29 cellular contexts compared by ENCODE assay signal in genomic region chr1:198184516-198184915, GRCh38.
"Had no signal": no experiment of that assay in that cellular context is flagged by ENCODE, and none has a peak within 500 bp of the region (broad histone marks: within the 10 kb centered on the region; RNA-seq: fewer than 3 reads in every experiment).

No MANE protein-coding gene starts in this region.

- H3K9me3 ChIP-seq: left lung, lower lobe of right lung, pancreas, prostate gland, sigmoid colon, spleen, suprapubic skin, thoracic aorta, tibial artery, upper lobe of right lung had no signal

- H3K4me1 ChIP-seq: prostate gland had no signal

- H3K4me3 Mint-ChIP-seq: immature natural killer cell; naive thymus-derived CD8-positive, alpha-beta T cell; nephron; neural crest cell; stimulated activated effector memory CD8-positive, alpha-beta T cell treated with anti-CD3 and anti-CD28 coated beads, Interleukin-12 subunit alpha, Interleukin-12 subunit beta, amount 100 ng/mL, for 72 hours; stimulated activated naive CD8-positive, alpha-beta T cell treated with anti-CD3 and anti-CD28 coated beads, Interleukin-15, Interleukin-2, amounts not matched to agents 100 ng/mL and 50 ng/mL, for 24 hours had no signal

- H3K27me3 Mint-ChIP-seq: naive thymus-derived CD8-positive, alpha-beta T cell; stimulated activated naive CD8-positive, alpha-beta T cell treated with anti-CD3 and anti-CD28 coated beads, Interleukin-15, Interleukin-2, amounts not matched to agents 100 ng/mL and 50 ng/mL, for 24 hours had no signal

- H3K27ac ChIP-seq: left lung, lower lobe of right lung, pancreas, prostate gland, sigmoid colon, suprapubic skin, thoracic aorta, tibial artery, upper lobe of right lung had no signal

- H3K4me3 ChIP-seq: left lung, lower lobe of right lung, pancreas, prostate gland, sigmoid colon, spleen, suprapubic skin, thoracic aorta, tibial artery, upper lobe of right lung had no signal

- DNase-seq: hypothalamus; immature natural killer cell; kidney; left colon; left lung; lower lobe of right lung; mammary epithelial cell; mesenchymal stem cell; naive thymus-derived CD8-positive, alpha-beta T cell; nucleus accumbens; pancreas; posterior cingulate gyrus; retina; right cardiac atrium; sigmoid colon; small intestine; spleen; stimulated activated CD4-positive, alpha-beta T cell treated with anti-CD3 and anti-CD28 coated beads, Interleukin-4, amount 100 ng/mL, for 24 hours; stimulated activated naive CD4-positive, alpha-beta T cell; tibial artery; trophoblast cell; upper lobe of right lung had no signal

- H3K27me3 ChIP-seq: left lung, pancreas, sigmoid colon, spleen, suprapubic skin, tibial artery, upper lobe of right lung had no signal

- H3K4me1 Mint-ChIP-seq: neural crest cell had no signal

- H3K36me3 Mint-ChIP-seq: immature natural killer cell; naive thymus-derived CD8-positive, alpha-beta T cell; stimulated activated effector memory CD8-positive, alpha-beta T cell treated with anti-CD3 and anti-CD28 coated beads, Interleukin-12 subunit alpha, Interleukin-12 subunit beta, amount 100 ng/mL, for 72 hours had no signal

- H3K9me3 Mint-ChIP-seq: immature natural killer cell; naive thymus-derived CD8-positive, alpha-beta T cell; nephron; neural crest cell; stimulated activated effector memory CD8-positive, alpha-beta T cell treated with anti-CD3 and anti-CD28 coated beads, Interleukin-12 subunit alpha, Interleukin-12 subunit beta, amount 100 ng/mL, for 72 hours; stimulated activated naive CD8-positive, alpha-beta T cell treated with anti-CD3 and anti-CD28 coated beads, Interleukin-15, Interleukin-2, amounts not matched to agents 100 ng/mL and 50 ng/mL, for 24 hours had no signal

- H3K27ac Mint-ChIP-seq: nephron; stimulated activated effector memory CD8-positive, alpha-beta T cell treated with anti-CD3 and anti-CD28 coated beads, Interleukin-12 subunit alpha, Interleukin-12 subunit beta, amount 100 ng/mL, for 72 hours had no signal

- H3K36me3 ChIP-seq: left lung, lower lobe of right lung, pancreas, prostate gland, sigmoid colon, spleen, suprapubic skin, thoracic aorta, tibial artery, upper lobe of right lung had no signal

- ATAC-seq: left colon; left lung; lower lobe of right lung; naive thymus-derived CD8-positive, alpha-beta T cell; pancreas; right cardiac atrium; stimulated activated effector memory CD8-positive, alpha-beta T cell treated with anti-CD3 and anti-CD28 coated beads, Interleukin-12 subunit alpha, Interleukin-12 subunit beta, amount 100 ng/mL, for 72 hours; upper lobe of right lung had no signal
